ENCODE assay signal across 13 cellular contexts in genomic region chr20:14715400-14715799, GRCh38.
"Had no signal": no experiment of that assay in that cellular context is flagged by ENCODE, and none has a peak within 500 bp of the region (broad histone marks: within the 10 kb centered on the region; RNA-seq: fewer than 3 reads in every experiment).

No MANE protein-coding gene starts in this region.

- H3K27me3 ChIP-seq: brain microvascular endothelial cell, gastroesophageal sphincter had no signal

- ATAC-seq: activated CD4-positive, CD25-positive, alpha-beta regulatory T cell treated with anti-CD3 and anti-CD28 coated beads, Interleukin-2, amount 50 U/mL, for 24 hours; effector memory CD8-positive, alpha-beta T cell; gastroesophageal sphincter; lower lobe of right lung; stimulated activated memory B cell treated with anti-CD40 and anti-IgM and Interleukin-4, amounts not matched to agents 10 μg/mL and 1 μg/mL and 100 μg/mL, for 72 hours had no signal

- H3K27ac ChIP-seq: brain microvascular endothelial cell, gastroesophageal sphincter, lower lobe of right lung had no signal

- H3K4me3 Mint-ChIP-seq: activated naive CD8-positive, alpha-beta T cell treated with anti-CD3 and anti-CD28 coated beads for 36 hours; activated T-helper 1 cell treated with anti-CD3 and anti-CD28 coated beads, Interleukin-12 subunit alpha, Interleukin-12 subunit beta, Interleukin-2, Interleukin-4 antibody, amounts not matched to agents 30 ng/mL and 10 ng/mL and 1 ng/mL, durations not matched to agents 14 hours and 24 hours and 36 hours; central memory CD8-positive, alpha-beta T cell; effector memory CD8-positive, alpha-beta T cell; immature natural killer cell; stimulated activated memory B cell treated with anti-CD40 and anti-IgM and Interleukin-4, amounts not matched to agents 10 μg/mL and 1 μg/mL and 100 μg/mL, for 72 hours had no signal

- H3K36me3 Mint-ChIP-seq: activated naive CD8-positive, alpha-beta T cell treated with anti-CD3 and anti-CD28 coated beads for 36 hours; stimulated activated memory B cell treated with anti-CD40 and anti-IgM and Interleukin-4, amounts not matched to agents 10 μg/mL and 1 μg/mL and 100 μg/mL, for 72 hours had no signal

- H3K36me3 ChIP-seq: brain microvascular endothelial cell, gastroesophageal sphincter, lower lobe of right lung had no signal

- H3K4me1 Mint-ChIP-seq: activated naive CD8-positive, alpha-beta T cell treated with anti-CD3 and anti-CD28 coated beads for 36 hours; central memory CD8-positive, alpha-beta T cell; immature natural killer cell; stimulated activated memory B cell treated with anti-CD40 and anti-IgM and Interleukin-4, amounts not matched to agents 10 μg/mL and 1 μg/mL and 100 μg/mL, for 72 hours had no signal

- H3K4me3 ChIP-seq: gastroesophageal sphincter, lower lobe of right lung had no signal

- H3K9me3 ChIP-seq: gastroesophageal sphincter, lower lobe of right lung had no signal

- DNase-seq: activated naive CD8-positive, alpha-beta T cell treated with anti-CD3 and anti-CD28 coated beads for 36 hours; amygdala; brain microvascular endothelial cell; effector memory CD8-positive, alpha-beta T cell; immature natural killer cell; lower lobe of right lung; midbrain; stimulated activated CD4-positive, alpha-beta T cell treated with anti-CD3 and anti-CD28 coated beads, Interleukin-12 subunit alpha, Interleukin-12 subunit beta, amount 100 ng/mL, for 4 hours had no signal

- H3K27ac Mint-ChIP-seq: activated naive CD8-positive, alpha-beta T cell treated with anti-CD3 and anti-CD28 coated beads for 36 hours; activated T-helper 1 cell treated with anti-CD3 and anti-CD28 coated beads, Interleukin-12 subunit alpha, Interleukin-12 subunit beta, Interleukin-2, Interleukin-4 antibody, amounts not matched to agents 30 ng/mL and 10 ng/mL and 1 ng/mL, durations not matched to agents 14 hours and 24 hours and 36 hours; effector memory CD8-positive, alpha-beta T cell; immature natural killer cell; stimulated activated memory B cell treated with anti-CD40 and anti-IgM and Interleukin-4, amounts not matched to agents 10 μg/mL and 1 μg/mL and 100 μg/mL, for 72 hours had no signal

- H3K27me3 Mint-ChIP-seq: activated naive CD8-positive, alpha-beta T cell treated with anti-CD3 and anti-CD28 coated beads for 36 hours; central memory CD8-positive, alpha-beta T cell; effector memory CD8-positive, alpha-beta T cell; stimulated activated memory B cell treated with anti-CD40 and anti-IgM and Interleukin-4, amounts not matched to agents 10 μg/mL and 1 μg/mL and 100 μg/mL, for 72 hours had no signal
